In the genomic region with DNA sequence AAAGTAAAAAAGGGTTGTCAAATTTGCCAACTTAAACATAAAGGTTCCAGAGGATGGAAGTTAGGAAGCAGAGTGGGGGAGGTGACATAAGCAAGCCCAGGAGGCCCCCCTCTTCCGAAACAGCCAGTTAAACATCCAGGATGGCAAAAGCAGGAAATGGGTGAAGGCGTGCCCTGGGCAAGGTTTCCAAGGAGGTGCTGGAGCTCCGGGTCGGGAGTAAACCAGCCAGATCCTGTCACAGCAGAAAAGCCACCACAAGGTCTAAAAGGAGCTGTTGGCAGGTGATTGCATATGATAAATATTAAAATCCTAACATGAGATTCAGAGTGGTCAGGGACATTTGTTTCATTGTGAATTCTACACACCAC, we compare ENCODE assay signal across 15 cellular contexts.
DNase-seq lines count a peak whose midpoint lies in the region; ATAC-seq lines count a peak whose summit lies in the region.
"Had no signal": no experiment of that assay in that cellular context is flagged by ENCODE, and none has a peak within 500 bp of the region (broad histone marks: within the 10 kb centered on the region; RNA-seq: fewer than 3 reads in every experiment).

No MANE protein-coding gene starts in this region.

- H3K36me3 Mint-ChIP-seq in activated T-cell treated with anti-CD3 and anti-CD28 coated beads, Interleukin-2, amount 50 U/mL, for 24 hours (ENCODE audit: low read depth) = no peaks in the 10 kb centered on the region
- no peaks in the 10 kb centered on the region for H3K36me3 Mint-ChIP-seq in stimulated activated naive B cell treated with anti-CD40 and anti-IgM and Interleukin-4, amounts not matched to agents 10 μg/mL and 1 μg/mL and 100 μg/mL, for 72 hours
- H3K36me3 Mint-ChIP-seq: CD8-positive, alpha-beta memory T cell had no signal

- DNase-seq in activated T-cell treated with anti-CD3 and anti-CD28 coated beads, Interleukin-2, amount 50 U/mL, for 24 hours = no peak
- no peak for DNase-seq in activated T-cell treated with anti-CD3 and anti-CD28 coated beads, Interleukin-2, amount 50 U/mL, for 48 hours
- peak; percentile 59 for DNase-seq in NCI-H2196 (lab: John Stamatoyannopoulos, UW; ENCODE audit: unreplicated experiment)
- DNase-seq in ureter (ENCODE audit: low spot score) = peak; percentile 75
- DNase-seq in activated CD4-positive, alpha-beta T cell treated with anti-CD3 and anti-CD28 coated beads, Interleukin-2, amount 50 U/mL, for 4 hours = no peak
- no peak for DNase-seq in 8988T
- DNase-seq in stimulated activated naive B cell treated with anti-CD40 and anti-IgM and Interleukin-4, amounts not matched to agents 10 μg/mL and 1 μg/mL and 100 μg/mL, for 72 hours = no peak
- DNase-seq: aorta; CD8-positive, alpha-beta memory T cell; GOT3; right lobe of liver; stimulated activated CD4-positive, alpha-beta T cell treated with anti-CD3 and anti-CD28 coated beads, Interleukin-2, amount 100 ng/mL, for 48 hours; thyroid gland had no signal

- H3K27me3 Mint-ChIP-seq in activated T-cell treated with anti-CD3 and anti-CD28 coated beads, Interleukin-2, amount 50 U/mL, for 24 hours = peaks cover 14% of the 10 kb centered on the region
- peaks cover 9 to 15% of the 10 kb centered on the region in 2 donors for H3K27me3 Mint-ChIP-seq in stimulated activated naive B cell treated with anti-CD40 and anti-IgM and Interleukin-4, amounts not matched to agents 10 μg/mL and 1 μg/mL and 100 μg/mL, for 72 hours

- peaks cover 14% of the 10 kb centered on the region for H3K4me1 Mint-ChIP-seq in activated T-cell treated with anti-CD3 and anti-CD28 coated beads, Interleukin-2, amount 50 U/mL, for 24 hours (ENCODE audit: low read depth)
- peaks cover 0 to 4% of the 10 kb centered on the region in 2 donors for H3K4me1 Mint-ChIP-seq in stimulated activated naive B cell treated with anti-CD40 and anti-IgM and Interleukin-4, amounts not matched to agents 10 μg/mL and 1 μg/mL and 100 μg/mL, for 72 hours

- H3K4me3 Mint-ChIP-seq in activated T-cell treated with anti-CD3 and anti-CD28 coated beads, Interleukin-2, amount 50 U/mL, for 24 hours = peak overlapping the region; percentile 2
- H3K4me3 Mint-ChIP-seq in stimulated activated naive B cell treated with anti-CD40 and anti-IgM and Interleukin-4, amounts not matched to agents 10 μg/mL and 1 μg/mL and 100 μg/mL, for 72 hours = no peak overlapping the region
- H3K4me3 Mint-ChIP-seq: activated CD8-positive, alpha-beta T cell treated with anti-CD3 and anti-CD28 coated beads for 36 hours; CD8-positive, alpha-beta memory T cell had no signal

- ATAC-seq in esophagus mucosa = peak; percentile 58
- no peak for ATAC-seq in stimulated activated naive B cell treated with anti-CD40 and anti-IgM and Interleukin-4, amounts not matched to agents 10 μg/mL and 1 μg/mL and 100 μg/mL, for 72 hours (replicated peaks)
- ATAC-seq: activated CD8-positive, alpha-beta T cell treated with anti-CD3 and anti-CD28 coated beads for 36 hours had no signal

- no peak overlapping the region for H3K27ac Mint-ChIP-seq in activated T-cell treated with anti-CD3 and anti-CD28 coated beads, Interleukin-2, amount 50 U/mL, for 24 hours
- H3K27ac Mint-ChIP-seq in stimulated activated naive B cell treated with anti-CD40 and anti-IgM and Interleukin-4, amounts not matched to agents 10 μg/mL and 1 μg/mL and 100 μg/mL, for 72 hours = no peak overlapping the region
- H3K27ac Mint-ChIP-seq: activated CD8-positive, alpha-beta T cell treated with anti-CD3 and anti-CD28 coated beads for 36 hours had no signal

- H3K9me3 Mint-ChIP-seq in activated T-cell treated with anti-CD3 and anti-CD28 coated beads, Interleukin-2, amount 50 U/mL, for 24 hours = no peaks in the 10 kb centered on the region
- H3K9me3 Mint-ChIP-seq in stimulated activated naive B cell treated with anti-CD40 and anti-IgM and Interleukin-4, amounts not matched to agents 10 μg/mL and 1 μg/mL and 100 μg/mL, for 72 hours = no peaks in the 10 kb centered on the region
- H3K9me3 Mint-ChIP-seq: activated CD8-positive, alpha-beta T cell treated with anti-CD3 and anti-CD28 coated beads for 36 hours had no signal

Comparison
In these comparisons a context has a peak if more than half of its experiments do, and no peak if none do; other contexts are left out.
1. DNase-seq: peak in NCI-H2196 (single experiment) and ureter (single experiment); none in activated T-cell treated with anti-CD3 and anti-CD28 coated beads, Interleukin-2, amount 50 U/mL, for 24 hours (single experiment), activated T-cell treated with anti-CD3 and anti-CD28 coated beads, Interleukin-2, amount 50 U/mL, for 48 hours (0 of 2), activated CD4-positive, alpha-beta T cell treated with anti-CD3 and anti-CD28 coated beads, Interleukin-2, amount 50 U/mL, for 4 hours (0 of 2), 8988T (single experiment) and stimulated activated naive B cell treated with anti-CD40 and anti-IgM and Interleukin-4, amounts not matched to agents 10 μg/mL and 1 μg/mL and 100 μg/mL, for 72 hours (single experiment).